28 cellular contexts compared by ENCODE assay signal in genomic region chr12:29983917-29984316, GRCh38.
"Had no signal": no experiment of that assay in that cellular context is flagged by ENCODE, and none has a peak within 500 bp of the region (broad histone marks: within the 10 kb centered on the region; RNA-seq: fewer than 3 reads in every experiment).

No MANE protein-coding gene starts in this region.

- DNase-seq: activated CD4-positive, alpha-beta T cell treated with anti-CD3 and anti-CD28 coated beads for 48 hours; activated CD4-positive, alpha-beta T cell treated with anti-CD3 and anti-CD28 coated beads, Interleukin-2, amount 50 U/mL, for 4 hours; activated CD4-positive, CD25-positive, alpha-beta regulatory T cell treated with anti-CD3 and anti-CD28 coated beads, Interleukin-2, amount 50 U/mL, for 72 hours; activated CD8-positive, alpha-beta memory T cell treated with anti-CD3 and anti-CD28 coated beads, Interleukin-2, amount 50 U/mL, for 48 hours; activated CD8-positive, alpha-beta T cell treated with anti-CD3 and anti-CD28 coated beads, Interleukin-2, amount 10 ng/mL, durations not matched to agents 7 days and 5 days; activated effector memory CD4-positive, alpha-beta T cell treated with Interleukin-2 at 50 U/mL for 16 hours; activated naive CD4-positive, alpha-beta T cell; activated T-cell treated with anti-CD3 and anti-CD28 coated beads, Interleukin-2, amount 50 U/mL, for 1 hour; aorta; caudate nucleus; MG63; MV-4-11; NCI-H1092 treated with DMSO at 0.1 percent for 48 hours; NCI-H1436 treated with DMSO at 0.1 percent for 48 hours; NCI-H187; NCI-H2081 treated with DMSO at 0.1 percent for 48 hours; NCI-H345; NCI-H510A; NCI-H526 treated with DMSO at 0.1 percent for 48 hours; NK-92 treated with Interleukin-12 subunit alpha and Interleukin-12 subunit beta, amount 100 ng/mL, for 24 hours; PC-3; SIG-M5; T-helper 17 cell; T-helper 9 cell had no signal

- H3K27me3 Mint-ChIP-seq: activated naive CD4-positive, alpha-beta T cell treated with anti-CD3 and anti-CD28 coated beads, Interleukin-2, amount 50 U/mL, for 24 hours; T-helper 17 cell had no signal

- H3K27ac Mint-ChIP-seq: activated CD8-positive, alpha-beta T cell treated with anti-CD3 and anti-CD28 coated beads, Interleukin-2, amount 10 ng/mL, durations not matched to agents 7 days and 5 days; activated naive CD4-positive, alpha-beta T cell treated with anti-CD3 and anti-CD28 coated beads, Interleukin-2, amount 50 U/mL, for 24 hours; activated T-helper 1 cell treated with anti-CD3 and anti-CD28 coated beads, Interleukin-12 subunit alpha, Interleukin-12 subunit beta, Interleukin-2, Interleukin-4 antibody, amounts not matched to agents 30 ng/mL and 10 ng/mL and 1 ng/mL, durations not matched to agents 14 hours and 24 hours and 36 hours; T-helper 17 cell; WTC11 had no signal

- H3K4me3 Mint-ChIP-seq: activated CD8-positive, alpha-beta T cell treated with anti-CD3 and anti-CD28 coated beads, Interleukin-2, amount 10 ng/mL, durations not matched to agents 7 days and 5 days; activated naive CD4-positive, alpha-beta T cell treated with anti-CD3 and anti-CD28 coated beads, Interleukin-2, amount 50 U/mL, for 24 hours; activated T-helper 1 cell treated with anti-CD3 and anti-CD28 coated beads, Interleukin-12 subunit alpha, Interleukin-12 subunit beta, Interleukin-2, Interleukin-4 antibody, amounts not matched to agents 30 ng/mL and 10 ng/mL and 1 ng/mL, durations not matched to agents 14 hours and 24 hours and 36 hours; T-helper 17 cell; WTC11 had no signal

- ATAC-seq: activated CD8-positive, alpha-beta T cell treated with anti-CD3 and anti-CD28 coated beads, Interleukin-2, amount 10 ng/mL, durations not matched to agents 7 days and 5 days; PC-3; T-helper 17 cell; WTC11 had no signal

- H3K4me1 Mint-ChIP-seq: activated naive CD4-positive, alpha-beta T cell treated with anti-CD3 and anti-CD28 coated beads, Interleukin-2, amount 50 U/mL, for 24 hours; T-helper 17 cell; WTC11 had no signal

- H3K36me3 Mint-ChIP-seq: activated naive CD4-positive, alpha-beta T cell treated with anti-CD3 and anti-CD28 coated beads, Interleukin-2, amount 50 U/mL, for 24 hours had no signal

- FAIRE-seq: RCC 7860 had no signal
